In genomic region chr1:225480825-225481434, GRCh38 we compare ENCODE assay signal across 8 cellular contexts. TPM values are rescaled to one million over a fixed set of nuclear protein-coding genes. Genes with fewer than 3 reads are reported as not detected.
DNase-seq lines count a peak whose midpoint lies in the region; ATAC-seq, FAIRE-seq and TF ChIP-seq lines count a peak whose summit lies in the region.

No MANE protein-coding gene starts in this region.

- DNase-seq in DMS79 treated with DMSO at 0.1 percent for 48 hours (lab: John Stamatoyannopoulos, UW) (peak; percentile 22), DMS79 (lab: John Stamatoyannopoulos, UW) (no peak), GM23338 (ENCODE audit: low spot score) (peak; percentile 86), SHP77 treated with DMSO at 0.1 percent for 48 hours (lab: John Stamatoyannopoulos, UW) (peak; percentile 53), bronchial epithelial cell (ENCODE audit: low read depth) (peak; percentile 44), mesothelial cell of epicardium (ENCODE audit: low spot score in 2 of 2, unreplicated experiment in 2 of 2) (no peak)

- H3K27me3 Mint-ChIP-seq in GM23338 (ENCODE audit: insufficient read depth, low read depth, poor library complexity): peaks cover 7% of the 10 kb centered on the region
- peaks cover 5% of the 10 kb centered on the region for H3K27me3 Mint-ChIP-seq in mesothelial cell of epicardium (ENCODE audit: low read depth)

- peaks cover 14% of the 10 kb centered on the region; the same call in 1 of the 2 replicates for H3K4me1 ChIP-seq in GM23338 (ENCODE audit: insufficient read depth)

- H3K9me2 ChIP-seq in GM23338 (ENCODE audit: insufficient read depth): no peaks in the 10 kb centered on the region

- no peak overlapping the region for H3K4me3 Mint-ChIP-seq in GM23338
- H3K4me3 Mint-ChIP-seq in mesothelial cell of epicardium: no peak overlapping the region

- H3K36me3 Mint-ChIP-seq in GM23338 (ENCODE audit: low read depth): no peaks in the 10 kb centered on the region; the same call in 2 of the 3 replicates
- no peaks in the 10 kb centered on the region for H3K36me3 Mint-ChIP-seq in mesothelial cell of epicardium

- H3F3A ChIP-seq in GM23338 (replicated peaks; ENCODE audit: low read depth): peaks cover 4% of the 10 kb centered on the region; the same call in 1 of the 2 replicates

- no peak overlapping the region for H3K27ac ChIP-seq in GM23338 (ENCODE audit: low read depth)

- H4K20me1 ChIP-seq in GM23338 (replicated peaks; ENCODE audit: insufficient read depth): no peaks in the 10 kb centered on the region

- no peaks in the 10 kb centered on the region for H3K79me2 ChIP-seq in GM23338 (replicated peaks; ENCODE audit: insufficient read depth)

- no peak overlapping the region for H3K27ac Mint-ChIP-seq in GM23338
- H3K27ac Mint-ChIP-seq in mesothelial cell of epicardium: no peak overlapping the region

- no peaks in the 10 kb centered on the region for H3K9me3 Mint-ChIP-seq in GM23338
- H3K9me3 Mint-ChIP-seq in mesothelial cell of epicardium: no peaks in the 10 kb centered on the region

- peak; percentile 89 for ATAC-seq in GM23338
- ATAC-seq in HG02970 (IDR thresholded peaks at IDR 0.05; ENCODE audit: low FRiP score, unreplicated experiment): no peak

- no peak overlapping the region; the same call in 1 of the 2 replicates for H2AFZ ChIP-seq in GM23338

- H3K27me3 ChIP-seq in GM23338 (ENCODE audit: insufficient read depth) (no peaks in the 10 kb centered on the region), bronchial epithelial cell (ENCODE audit: control insufficient read depth, insufficient read depth, low read length) (peaks cover 2% of the 10 kb centered on the region)

- 0 out of 2 replicates have a peak overlapping the region, but pooled peaks have one; percentile 16 for H3K4me2 ChIP-seq in GM23338

- H3K4me3 ChIP-seq in GM23338: no peak overlapping the region
- no peak overlapping the region for H3K4me3 ChIP-seq in bronchial epithelial cell (ENCODE audit: low read depth, low read length)

- H3K36me3 ChIP-seq in GM23338 (ENCODE audit: insufficient read depth): no peaks in the 10 kb centered on the region
- H3K36me3 ChIP-seq in bronchial epithelial cell (ENCODE audit: control insufficient read depth, insufficient read depth, low read length): no peaks in the 10 kb centered on the region

- H3K4me1 Mint-ChIP-seq in GM23338: peaks cover 29% of the 10 kb centered on the region
- peaks cover 16% of the 10 kb centered on the region for H3K4me1 Mint-ChIP-seq in mesothelial cell of epicardium

- TF ChIP-seq CTCF in GM23338 (conservative IDR thresholded peaks at IDR 0.05; ENCODE audit: low read depth in 2 of 2) (peak; percentile 97), LNCAP (IDR thresholded peaks at IDR 0.05) (peak; percentile 100), bronchial epithelial cell (IDR thresholded peaks at IDR 0.05; ENCODE audit: insufficient read depth, low read length, severe bottlenecking) (peak; percentile 91), mesothelial cell of epicardium (IDR thresholded peaks at IDR 0.05; ENCODE audit: unreplicated experiment) (peak; percentile 51)

- FAIRE-seq in bronchial epithelial cell (lab: Jason Lieb, UNC): no peak

TF ChIP-seq in GM23338, 12 proteins besides CTCF, POLR2A, EP300 and RAD21 (continues in another document):
- no peak for TF ChIP-seq ETS1 (IDR thresholded peaks at IDR 0.05)
- no peak for TF ChIP-seq EZH2phosphoT487 (IDR thresholded peaks at IDR 0.05; ENCODE audit: unreplicated experiment)
- no peak for TF ChIP-seq STAT1 (IDR thresholded peaks at IDR 0.05; ENCODE audit: unreplicated experiment)
- TF ChIP-seq POLR2AphosphoS5 (IDR thresholded peaks at IDR 0.05; ENCODE audit: low read depth): no peak
- no peak for TF ChIP-seq REST (IDR thresholded peaks at IDR 0.05; ENCODE audit: unreplicated experiment)
- TF ChIP-seq ZNF114 (CRISPR knock-in tag; IDR thresholded peaks at IDR 0.05): no peak
- no peak for TF ChIP-seq NANOG (IDR thresholded peaks at IDR 0.05; ENCODE audit: borderline replicate concordance)

RNA-seq across cellular contexts. Expression of gene LBR, which starts 53.1 kb away (rescaled TPM):
- total RNA-seq in GM23338 (2014; rRNA removed; shearing (Covaris generic)): 91.3 and 93.6 TPM in 2 replicates
- 41.9 and 50.6 TPM in 2 replicates for polyA plus RNA-seq in GM23338 (2016; fragmentation: Nextera tagmentation; extraction: Ambion mirVana)
- total RNA-seq in bronchial epithelial cell: 25.3 and 35.8 TPM in 2 replicates
- 67.5 to 73.4 TPM (median 70.0 TPM) in 3 replicates for total RNA-seq in mesothelial cell of epicardium

Comparison
In these comparisons a context has a peak if more than half of its experiments do, and no peak if none do; other contexts are left out.
1. DNase-seq: peak in DMS79 treated with DMSO at 0.1 percent for 48 hours (single experiment), GM23338 (single experiment), SHP77 treated with DMSO at 0.1 percent for 48 hours (single experiment) and bronchial epithelial cell (single experiment); none in DMS79 (single experiment) and mesothelial cell of epicardium (0 of 2).
2. Peak in every context shown above with its lines, with median percentiles within 50 percentile points of each other: CTCF ChIP-seq.